ENCODE assay signal across 11 cellular contexts in genomic region chr5:116510525-116510924, GRCh38.
"Had no signal": no experiment of that assay in that cellular context is flagged by ENCODE, and none has a peak within 500 bp of the region (broad histone marks: within the 10 kb centered on the region; RNA-seq: fewer than 3 reads in every experiment).

No MANE protein-coding gene starts in this region.

- ATAC-seq: pancreas; SK-N-SH treated with all-trans-retinoic acid at 6 μM for 48 hours; stimulated activated naive B cell treated with anti-CD40 and anti-IgM and Interleukin-4, amounts not matched to agents 10 μg/mL and 1 μg/mL and 100 μg/mL, for 72 hours had no signal

- H3K27ac ChIP-seq: pancreas, tibial artery, uterus had no signal

- H3K4me3 ChIP-seq: pancreas, tibial artery, uterus had no signal

- H3K9me3 ChIP-seq: pancreas, tibial artery, uterus had no signal

- DNase-seq: activated CD4-positive, alpha-beta T cell treated with anti-CD3 and anti-CD28 coated beads, Interleukin-2, amount 10 ng/mL, durations not matched to agents 7 days and 5 days; activated CD4-positive, CD25-positive, alpha-beta regulatory T cell; activated CD8-positive, alpha-beta memory T cell treated with anti-CD3 and anti-CD28 coated beads for 24 hours; activated naive CD8-positive, alpha-beta T cell treated with anti-CD3 and anti-CD28 coated beads for 36 hours; mesendoderm; pancreas; stimulated activated CD4-positive, alpha-beta T cell treated with anti-CD3 and anti-CD28 coated beads, Interleukin-4, amount 100 ng/mL, for 1 hour; stimulated activated naive B cell treated with anti-CD40 and anti-IgM and Interleukin-4, amounts not matched to agents 10 μg/mL and 1 μg/mL and 100 μg/mL, for 72 hours; tibial artery; uterus had no signal

- H3K36me3 ChIP-seq: pancreas, tibial artery, uterus had no signal

- H3K27me3 ChIP-seq: pancreas, tibial artery, uterus had no signal
